ENCODE assay signal across 8 cellular contexts in the genomic region with DNA sequence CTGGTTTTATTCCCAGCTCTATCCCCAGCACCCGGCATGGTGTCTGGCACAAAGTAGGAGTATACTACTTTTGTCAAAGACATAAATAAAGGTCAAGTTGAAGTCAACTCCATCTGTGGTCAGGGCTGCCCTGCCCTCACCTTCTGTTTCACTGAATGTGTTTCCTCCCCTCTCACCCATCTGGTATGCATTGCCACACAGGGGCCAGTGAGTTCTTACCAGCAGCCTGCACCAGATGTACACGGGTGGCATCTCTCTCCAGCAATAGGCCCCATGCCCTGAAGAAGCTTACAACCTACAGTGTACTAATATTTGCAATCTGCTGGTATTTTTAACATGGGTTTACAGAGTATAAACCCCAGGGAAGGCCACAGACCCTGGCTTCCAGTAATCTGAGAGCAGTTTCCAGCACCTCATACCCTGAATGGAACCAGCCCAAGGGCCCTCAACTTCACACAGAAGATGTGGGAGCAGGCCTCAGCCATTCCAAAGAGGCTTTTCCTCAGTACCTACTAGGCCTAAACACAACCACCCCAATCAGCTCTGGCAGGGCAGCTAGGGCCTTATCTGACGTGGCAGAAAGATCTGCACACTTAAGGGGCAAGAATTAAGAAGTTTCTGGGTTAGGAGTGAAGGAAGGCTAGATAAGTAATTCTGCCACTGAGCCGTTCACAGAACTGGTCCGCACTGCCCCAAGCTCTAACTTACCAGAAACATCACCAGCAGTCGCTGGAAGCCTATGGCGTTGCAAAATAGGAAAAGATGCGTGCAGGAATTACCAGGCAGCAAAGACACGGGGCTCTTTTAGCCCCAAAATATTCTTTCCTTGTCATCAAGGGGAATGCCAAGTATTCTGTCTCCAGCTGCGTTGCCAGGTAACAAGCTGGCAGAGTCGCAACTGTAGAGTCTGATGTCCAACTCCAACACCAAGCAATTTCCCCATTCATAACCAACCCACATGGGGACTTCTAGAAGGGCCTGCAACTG. TPM values are rescaled to one million over a fixed set of nuclear protein-coding genes. Genes with fewer than 3 reads are reported as not detected.
DNase-seq lines count a peak whose midpoint lies in the region; ATAC-seq and TF ChIP-seq lines count a peak whose summit lies in the region.

No MANE protein-coding gene starts in this region.

- peak; percentile 68 for DNase-seq in Right ventricle myocardium superior
- DNase-seq in Right ventricle myocardium inferior (ENCODE audit: missing footprints): no peak
- DNase-seq in RPMI8226: peak; percentile 87
- DNase-seq in esophagus muscularis mucosa (ENCODE audit: extremely low spot score): no peak
- no peak for DNase-seq in neural crest cell (ENCODE audit: low read depth, low spot score)
- no peak for DNase-seq in OCI-M2 (lab: John Stamatoyannopoulos, UW; ENCODE audit: unreplicated experiment)
- no peak for DNase-seq in amniotic stem cell (lab: John Stamatoyannopoulos, UW)

- H3K27ac Mint-ChIP-seq in neural crest cell (ENCODE audit: unreplicated experiment): peak overlapping the region; percentile 96

- ATAC-seq in Right ventricle myocardium superior (ENCODE audit: poor library complexity) (peak; percentile 11), Right ventricle myocardium inferior (no peak), GM21529 (IDR thresholded peaks at IDR 0.05; ENCODE audit: unreplicated experiment) (no peak)

- no peaks in the 10 kb centered on the region for H3K9me3 ChIP-seq in esophagus muscularis mucosa

- TF ChIP-seq EP300 in esophagus muscularis mucosa (IDR thresholded peaks at IDR 0.05): no peak

- H3K4me1 Mint-ChIP-seq in neural crest cell: peaks cover 52% of the 10 kb centered on the region

- WGBS in esophagus muscularis mucosa: 45% methylated on average over 10 of the region's 11 CpGs

- peaks cover 4% of the 10 kb centered on the region for H3K36me3 Mint-ChIP-seq in neural crest cell (ENCODE audit: low read depth)

- H3K4me3 Mint-ChIP-seq in neural crest cell: peak overlapping the region; percentile 93

- H3K4me1 ChIP-seq in esophagus muscularis mucosa: peaks cover 61 to 91% (median 89%) of the 10 kb centered on the region in 4 donors

- no peaks in the 10 kb centered on the region for H3K36me3 ChIP-seq in esophagus muscularis mucosa

- intact Hi-C loops in Right ventricle myocardium superior (cut with DNase I) (loop anchor here (5.0 kb wide), 1 partner anchor 132 kb away; a partner anchor contains a TSS), Right ventricle myocardium inferior (cut with DNase I) (loop anchor here (5.0 kb wide), 1 partner anchor 132 kb away; a partner anchor contains a TSS), esophagus muscularis mucosa (cut with DNase I) (no loop called here)

- no peaks in the 10 kb centered on the region for H3K9me3 Mint-ChIP-seq in neural crest cell

- H3K4me3 ChIP-seq in esophagus muscularis mucosa: peak overlapping the region; percentile 72 to 99 (median 74)

- H3K27me3 Mint-ChIP-seq in neural crest cell (ENCODE audit: low read depth): peaks cover 4% of the 10 kb centered on the region

- no peak for TF ChIP-seq POLR2A in esophagus muscularis mucosa (IDR thresholded peaks at IDR 0.05; ENCODE audit: low read depth)

- H3K27me3 ChIP-seq in esophagus muscularis mucosa: no peaks in the 10 kb centered on the region

- H3K27ac ChIP-seq in esophagus muscularis mucosa (replicated peaks in 1 of 4): peak overlapping the region; percentile 94 to 99 (median 98)

- TF ChIP-seq CTCF in esophagus muscularis mucosa (IDR thresholded peaks at IDR 0.05): no peak
- TF ChIP-seq CTCF in neural crest cell (conservative IDR thresholded peaks at IDR 0.05): no peak

RNA-seq across cellular contexts. Expression of a gene that starts 2.1 kb away (rescaled TPM):
- total RNA-seq in Right ventricle myocardium superior (1,067 TPM), Right ventricle myocardium inferior (1,173 TPM), esophagus muscularis mucosa (100 to 1,000 TPM; 119 to 228 (median 171) TPM), neural crest cell (214 and 218 TPM in 2 replicates)

Comparison
In these comparisons a context has a peak if more than half of its experiments do, and no peak if none do; other contexts are left out.
1. DNase-seq: peak in Right ventricle myocardium superior (single experiment) and RPMI8226 (single experiment); none in Right ventricle myocardium inferior (single experiment), esophagus muscularis mucosa (single experiment), neural crest cell (single experiment), OCI-M2 (single experiment) and amniotic stem cell (single experiment).